Comparison of ENCODE assay signal across 8 cellular contexts in genomic region chr16:71883849-71884638, GRCh38. TPM values are rescaled to one million over a fixed set of nuclear protein-coding genes. Genes with fewer than 3 reads are reported as not detected.
DNase-seq lines count a peak whose midpoint lies in the region; ATAC-seq and TF ChIP-seq lines count a peak whose summit lies in the region.

TSS of gene ZNF821 (minus strand) at chr16:71884182. CDS start at chr16:71879946, 4,236 bp downstream.

- H3K4me3 ChIP-seq in kidney epithelial cell (ENCODE audit: low read depth, low read length), result peak within 1 kb of the TSS; percentile 60

- TF ChIP-seq CTCF in kidney epithelial cell (IDR thresholded peaks at IDR 0.05; ENCODE audit: insufficient read depth, low read length, poor library complexity, severe bottlenecking), result no peak

- H3K27me3 ChIP-seq in kidney epithelial cell (ENCODE audit: control insufficient read depth, insufficient read depth, low read length), result no peaks in the 10 kb centered on the region

- DNase-seq in SIG-M5 treated with dmso at 0.1 percent for 504 hours (lab: John Stamatoyannopoulos, UW; ENCODE audit: unreplicated experiment), result peak; percentile 34
- no peak for DNase-seq in SIG-M5 (lab: John Stamatoyannopoulos, UW)
- DNase-seq in NCI-H2196 treated with DMSO at 0.1 percent for 48 hours (lab: John Stamatoyannopoulos, UW; ENCODE audit: unreplicated experiment), result peak; percentile 13
- DNase-seq in activated CD4-positive, CD25-positive, alpha-beta regulatory T cell treated with anti-CD3 and anti-CD28 coated beads, Interleukin-2, amount 50 U/mL, for 72 hours, result peak; percentile 78
- DNase-seq in cerebellum (ENCODE audit: low spot score), result peak; percentile 94
- DNase-seq in kidney epithelial cell (ENCODE audit: low read depth), result no peak
- peak; percentile 83 for DNase-seq in stimulated activated CD4-positive, alpha-beta T cell treated with anti-CD3 and anti-CD28 coated beads, Interleukin-15, amount 100 ng/mL, for 24 hours

- peaks cover 1% of the 10 kb centered on the region for H3K36me3 ChIP-seq in kidney epithelial cell (ENCODE audit: control insufficient read depth, insufficient read depth, low read length)

- ATAC-seq in HG02970 (IDR thresholded peaks at IDR 0.05; ENCODE audit: low FRiP score, unreplicated experiment), result peak; percentile 66

RNA-seq across cellular contexts. Expression of gene ZNF821, which starts in this region (rescaled TPM):
- total RNA-seq in cerebellum (22.2 TPM), kidney epithelial cell (10.3 and 13.7 TPM in 2 replicates)

Comparison
In these comparisons a context has a peak if more than half of its experiments do, and no peak if none do; other contexts are left out.
1. DNase-seq: peak in SIG-M5 treated with dmso at 0.1 percent for 504 hours (single experiment), NCI-H2196 treated with DMSO at 0.1 percent for 48 hours (single experiment), activated CD4-positive, CD25-positive, alpha-beta regulatory T cell treated with anti-CD3 and anti-CD28 coated beads, Interleukin-2, amount 50 U/mL, for 72 hours (single experiment), cerebellum (single experiment) and stimulated activated CD4-positive, alpha-beta T cell treated with anti-CD3 and anti-CD28 coated beads, Interleukin-15, amount 100 ng/mL, for 24 hours (single experiment); none in SIG-M5 (single experiment) and kidney epithelial cell (single experiment).